Comparison of ENCODE assay signal across 14 cellular contexts in genomic region chr13:48570225-48570828, GRCh38. TPM values are rescaled to one million over a fixed set of nuclear protein-coding genes. Genes with fewer than 3 reads are reported as not detected.
DNase-seq lines count a peak whose midpoint lies in the region; ATAC-seq and TF ChIP-seq lines count a peak whose summit lies in the region.
"Had no signal": no experiment of that assay in that cellular context is flagged by ENCODE, and none has a peak within 500 bp of the region (broad histone marks: within the 10 kb centered on the region; RNA-seq: fewer than 3 reads in every experiment).

No MANE protein-coding gene starts in this region.

- no peaks in the 10 kb centered on the region for H3K27me3 Mint-ChIP-seq in GM23338 (ENCODE audit: insufficient read depth, low read depth, poor library complexity)

- peaks cover 6% of the 10 kb centered on the region; the same call in 2 of the 3 replicates for H3K4me1 Mint-ChIP-seq in GM23338

- H3K9me2 ChIP-seq in GM23338 (ENCODE audit: insufficient read depth), result no peaks in the 10 kb centered on the region

- peak overlapping the region; percentile 76 for H2AFZ ChIP-seq in GM23338

- no peak overlapping the region for H3K4me3 ChIP-seq in GM23338
- H3K4me3 ChIP-seq in skin epidermis, result no peak overlapping the region

- H3F3A ChIP-seq in GM23338 (replicated peaks; ENCODE audit: low read depth), result no peaks in the 10 kb centered on the region

- H4K20me1 ChIP-seq in GM23338 (replicated peaks; ENCODE audit: insufficient read depth), result no peaks in the 10 kb centered on the region

- H3K36me3 Mint-ChIP-seq in GM23338 (ENCODE audit: low read depth), result no peaks in the 10 kb centered on the region
- H3K36me3 Mint-ChIP-seq: WTC11 had no signal

- peaks cover 19% of the 10 kb centered on the region; the same call in 1 of the 2 replicates for H3K4me1 ChIP-seq in GM23338 (ENCODE audit: insufficient read depth)

- H3K36me3 ChIP-seq in GM23338 (ENCODE audit: insufficient read depth), result no peaks in the 10 kb centered on the region

- no peak overlapping the region for H3K27ac ChIP-seq in GM23338 (ENCODE audit: low read depth)
- H3K27ac ChIP-seq in angular gyrus (ENCODE audit: low read depth, low read length), result peak overlapping the region; percentile 38
- peak overlapping the region in 18 of 21 experiments; percentile 9 to 90 (median 80) for H3K27ac ChIP-seq in skin epidermis

- ATAC-seq in GM23338, result no peak; the same call in 2 of the 3 replicates
- ATAC-seq in left lobe of liver, result peak; percentile 17
- ATAC-seq in GM18873 (IDR thresholded peaks at IDR 0.05; ENCODE audit: low FRiP score, unreplicated experiment), result no peak
- ATAC-seq in GM21515 (IDR thresholded peaks at IDR 0.05; ENCODE audit: unreplicated experiment), result no peak
- ATAC-seq: esophagus mucosa, WTC11 had no signal

- no peak for TF ChIP-seq CTCF in GM23338 (conservative IDR thresholded peaks at IDR 0.05; ENCODE audit: low read depth in 2 of 2)

- H3K79me2 ChIP-seq in GM23338 (replicated peaks; ENCODE audit: insufficient read depth), result no peaks in the 10 kb centered on the region

- no peaks in the 10 kb centered on the region for H3K27me3 ChIP-seq in GM23338 (ENCODE audit: insufficient read depth)

- H3K9me3 Mint-ChIP-seq in GM23338, result no peaks in the 10 kb centered on the region

- H3K4me2 ChIP-seq in GM23338, result no peak overlapping the region

- DNase-seq in GM23338 (ENCODE audit: low spot score) (no peak), left lobe of liver (ENCODE audit: low spot score) (no peak), activated gamma-delta T cell treated with Interleukin-2 at 50 U/mL for 16 hours (no peak), NCI-H1694 treated with DMSO at 0.1 percent for 48 hours (lab: John Stamatoyannopoulos, UW) (no peak)
- DNase-seq: DMS 273 treated with DMSO at 0.1 percent for 48 hours; NCI-H526 treated with DMSO at 0.1 percent for 48 hours; stimulated activated CD4-positive, alpha-beta T cell treated with anti-CD3 and anti-CD28 coated beads, Interleukin-4, amount 100 ng/mL, for 24 hours had no signal

- H3K4me3 Mint-ChIP-seq in GM23338, result no peak overlapping the region
- H3K4me3 Mint-ChIP-seq: memory B cell, WTC11 had no signal

- H3K27ac Mint-ChIP-seq in GM23338, result 0 out of 2 replicates have a peak overlapping the region, but pooled peaks have one; percentile 13
- H3K27ac Mint-ChIP-seq: memory B cell, WTC11 had no signal

TF ChIP-seq in GM23338, 12 proteins besides CTCF, POLR2A, EP300 and RAD21 (continues in another document):
- no peak for TF ChIP-seq EZH2phosphoT487 (IDR thresholded peaks at IDR 0.05; ENCODE audit: unreplicated experiment)
- no peak for TF ChIP-seq STAT1 (IDR thresholded peaks at IDR 0.05; ENCODE audit: unreplicated experiment)
- TF ChIP-seq EZH2 (IDR thresholded peaks at IDR 0.05; ENCODE audit: low read depth, unreplicated experiment), result no peak
- TF ChIP-seq POLR2AphosphoS5 (IDR thresholded peaks at IDR 0.05; ENCODE audit: low read depth), result no peak
- no peak for TF ChIP-seq REST (IDR thresholded peaks at IDR 0.05; ENCODE audit: unreplicated experiment)
- no peak for TF ChIP-seq ETS1 (IDR thresholded peaks at IDR 0.05)
- TF ChIP-seq ZNF462 (CRISPR knock-in tag; IDR thresholded peaks at IDR 0.05), result no peak
- no peak for TF ChIP-seq ZNF114 (CRISPR knock-in tag; IDR thresholded peaks at IDR 0.05)
- no peak for TF ChIP-seq CREB1 (CRISPR knock-in tag; IDR thresholded peaks at IDR 0.05; ENCODE audit: low read depth)
- no peak for TF ChIP-seq JUNB (IDR thresholded peaks at IDR 0.05; ENCODE audit: unreplicated experiment)

RNA-seq across cellular contexts. Expression of gene RCBTB2, which starts 37.4 kb away (rescaled TPM):
- total RNA-seq in GM23338 (2014; rRNA removed; shearing (Covaris generic)), result 15.3 and 20.8 TPM in 2 replicates
- polyA plus RNA-seq in GM23338 (2016; fragmentation: Nextera tagmentation; extraction: Ambion mirVana), result 8.1 TPM in 2 replicates
- 3.5 TPM for total RNA-seq in left lobe of liver
